In the genomic region with DNA sequence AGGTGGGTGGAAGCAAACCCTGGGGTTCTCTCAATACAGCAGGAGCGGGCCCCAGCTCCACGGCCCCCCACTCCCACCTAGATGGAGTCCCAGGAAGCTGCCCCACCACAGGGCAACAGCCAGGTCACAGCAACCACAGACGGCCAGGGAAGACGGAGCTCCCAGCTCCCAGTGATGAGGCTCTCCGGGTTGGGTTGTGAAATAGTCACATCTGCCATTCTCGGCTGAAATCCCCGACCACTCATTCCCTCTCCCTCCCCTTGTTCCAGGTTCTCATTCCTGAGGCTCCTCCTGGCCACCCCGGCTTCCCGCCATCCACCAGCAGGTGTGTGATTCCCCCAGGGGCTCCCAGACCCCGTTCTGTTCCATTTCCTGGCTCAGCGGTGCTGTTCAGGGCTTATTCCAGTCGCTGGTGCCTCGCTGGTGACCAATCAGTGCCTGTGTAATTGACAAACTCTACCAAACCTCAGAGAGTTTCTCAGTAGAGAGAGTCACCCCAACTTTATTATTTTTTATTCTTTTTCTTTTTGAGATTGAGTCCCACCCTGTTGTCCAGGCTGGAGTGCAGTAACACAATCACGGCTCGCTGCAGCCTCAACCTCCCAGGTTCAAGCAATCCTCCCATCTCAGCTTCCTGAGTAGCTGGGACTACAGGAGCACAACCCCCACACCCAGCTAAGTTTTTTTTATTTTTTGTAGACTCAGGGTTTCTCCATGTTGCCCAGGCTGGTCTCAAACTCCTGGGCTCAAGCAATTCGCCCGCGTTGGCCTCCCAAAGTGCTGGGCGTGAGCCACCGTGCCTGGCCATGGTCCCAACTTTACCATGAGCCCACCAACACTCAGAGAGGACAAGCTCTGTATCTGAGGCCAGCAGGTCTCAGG, we compare ENCODE assay signal across 24 cellular contexts.
DNase-seq lines count a peak whose midpoint lies in the region; ATAC-seq, FAIRE-seq and TF ChIP-seq lines count a peak whose summit lies in the region.
"Had no signal": no experiment of that assay in that cellular context is flagged by ENCODE, and none has a peak within 500 bp of the region (broad histone marks: within the 10 kb centered on the region; RNA-seq: fewer than 3 reads in every experiment).

No MANE protein-coding gene starts in this region.

- H3K4me2 ChIP-seq in H9 (ENCODE audit: insufficient read depth, insufficient read length, low read length): no peak overlapping the region
- no peak overlapping the region for H3K4me2 ChIP-seq in HepG2 (ENCODE audit: low read depth, low read length)
- H3K4me2 ChIP-seq: A549 had no signal

- no peak overlapping the region for H3T11ph ChIP-seq in H9 (ENCODE audit: low read length)

- H4K8ac ChIP-seq in H9 (replicated peaks; ENCODE audit: insufficient read length, low read depth, low read length): no peak overlapping the region

- peaks cover 90% of the 10 kb centered on the region for H3K36me3 Mint-ChIP-seq in Caco-2 (ENCODE audit: insufficient read depth, unreplicated experiment)
- H3K36me3 Mint-ChIP-seq in H9 (ENCODE audit: insufficient read depth in 1 of 3, low read depth in 3 of 3): peaks cover 19 to 22% (median 21%) of the 10 kb centered on the region in 3 experiments; a peak in 6 of 7 replicates
- H3K36me3 Mint-ChIP-seq: CD14-positive monocyte had no signal

- H3K23ac ChIP-seq in H9 (ENCODE audit: insufficient read length, low read depth, low read length): no peak overlapping the region

- H3K27ac ChIP-seq in H9 (ENCODE audit: insufficient read length, low read depth, low read length): no peak overlapping the region
- H3K27ac ChIP-seq in HepG2 (ENCODE audit: extremely low read length, insufficient read depth, low read length): no peak overlapping the region
- H3K27ac ChIP-seq in sigmoid colon: no peak overlapping the region
- H3K27ac ChIP-seq: A549 had no signal

- H3K14ac ChIP-seq in H9 (ENCODE audit: insufficient read depth, low read length): no peak overlapping the region

- no peak overlapping the region for H2BK20ac ChIP-seq in H9 (ENCODE audit: low read depth, low read length, poor library complexity, severe bottlenecking)

- H3K9ac ChIP-seq in H9 (ENCODE audit: extremely low read depth, insufficient read length, low read length): no peak overlapping the region
- H3K9ac ChIP-seq in HepG2 (ENCODE audit: insufficient read depth, low read depth, low read length): no peak overlapping the region

- FAIRE-seq in HepG2 (lab: Jason Lieb, UNC): no peak
- FAIRE-seq: A549, D721Med, GM18507 had no signal

- peak overlapping the region; percentile 32 for H3K27ac Mint-ChIP-seq in Caco-2 (ENCODE audit: unreplicated experiment)
- H3K27ac Mint-ChIP-seq in H9: peak overlapping the region in 2 of 3 experiments; percentile 35 to 44; a peak in 2 of 7 replicates
- H3K27ac Mint-ChIP-seq: B cell had no signal

- no TSS peak for BruUV-seq in Caco-2 (replicated peaks; lab: Mats Ljungman, UMichigan)
- no TSS peak for BruUV-seq in HepG2 (replicated peaks; lab: Mats Ljungman, UMichigan)

- no peaks in the 10 kb centered on the region for H3K23me2 ChIP-seq in H9 (ENCODE audit: insufficient read length, low read depth, low read length, poor library complexity, severe bottlenecking)

- peaks cover 8% of the 10 kb centered on the region for H3K4me1 ChIP-seq in Caco-2
- no peaks in the 10 kb centered on the region for H3K4me1 ChIP-seq in H9 (ENCODE audit: insufficient read depth, low read length)
- peaks cover 19% of the 10 kb centered on the region for H3K4me1 ChIP-seq in HepG2 (ENCODE audit: insufficient read depth, low read length)
- no peaks in the 10 kb centered on the region for H3K4me1 ChIP-seq in sigmoid colon
- H3K4me1 ChIP-seq: A549 had no signal

- H3K4me3 ChIP-seq in Caco-2 (ENCODE audit: low read depth, low read length) (no peak overlapping the region), HepG2 (replicated peaks in 1 of 3; ENCODE audit: insufficient read depth in 1 of 3, low read depth in 2 of 3, low read length in 3 of 3) (no peak overlapping the region), sigmoid colon (no peak overlapping the region)
- H3K4me3 ChIP-seq: A549 had no signal

- no peak overlapping the region for H2BK15ac ChIP-seq in H9 (ENCODE audit: low read depth, low read length)

- in situ Hi-C loops in HepG2 (cut with HindIII; ENCODE audit: extremely low pct_ligation_motif_present, low pct_unique_long_range_greater_than_20kb): no loop called here

- no peak for TF ChIP-seq POLR2A in HepG2 (IDR thresholded peaks at IDR 0.05; ENCODE audit: insufficient read depth in 1 of 2, low read depth in 2 of 2, low read length in 2 of 2)
- TF ChIP-seq POLR2A in sigmoid colon (IDR thresholded peaks at IDR 0.05): no peak

- ATAC-seq in HepG2 (no peak), GM18868 (IDR thresholded peaks at IDR 0.05; ENCODE audit: unreplicated experiment) (no peak)
- ATAC-seq: A549, Panc1, Right ventricle myocardium inferior had no signal

- H3K4me3 Mint-ChIP-seq in Caco-2 (ENCODE audit: unreplicated experiment) (no peak overlapping the region), H9 (no peak overlapping the region)
- H3K4me3 Mint-ChIP-seq: B cell, CD14-positive monocyte had no signal

- no peak overlapping the region for H4K5ac ChIP-seq in H9 (ENCODE audit: insufficient read length, low read depth, low read length)

- intact Hi-C loops in Caco-2 (cut with micrococcal nuclease; ENCODE audit: unreplicated experiment): no loop called here
- intact Hi-C loops in HepG2 (cut with micrococcal nuclease; ENCODE audit: unreplicated experiment): no loop called here
- intact Hi-C loops in sigmoid colon (cut with DNase I): no loop called here

- H2BK5ac ChIP-seq in H9 (ENCODE audit: insufficient read length, low read length): no peak overlapping the region

- CTCF ChIA-PET in Caco-2 (lab: Charles Lee) (no interaction called here), HepG2 (lab: Yijun Ruan, JAX; ENCODE audit: low intra/inter-chr PET ratio, low total read pairs) (no interaction called here)

- no peak for TF ChIP-seq CTCF in Caco-2 (IDR thresholded peaks at IDR 0.05; ENCODE audit: insufficient read depth in 1 of 2, low read depth in 1 of 2, low read length in 1 of 2, severe bottlenecking in 1 of 2, unreplicated experiment in 1 of 2)
- TF ChIP-seq CTCF in H9 (conservative IDR thresholded peaks at IDR 0.05): no peak
- TF ChIP-seq CTCF in HepG2 (CRISPR knock-in tag; IDR thresholded peaks at IDR 0.05): no peak
- TF ChIP-seq CTCF in sigmoid colon (IDR thresholded peaks at IDR 0.05): no peak

- H3K18ac ChIP-seq in H9 (ENCODE audit: insufficient read length, low read depth, low read length): no peak overlapping the region

- H2AFZ ChIP-seq in H9 (ENCODE audit: low read length) (no peak overlapping the region), HepG2 (ENCODE audit: low read length) (no peak overlapping the region)

- peaks cover 6% of the 10 kb centered on the region; the same call in 1 of the 2 replicates for H3K36me3 ChIP-seq in Caco-2 (ENCODE audit: control insufficient read depth, insufficient read depth, low read length)
- peaks cover 20 to 67% of the 10 kb centered on the region in 2 experiments; a peak in 4 of 5 replicates for H3K36me3 ChIP-seq in HepG2 (replicated peaks in 1 of 2; ENCODE audit: control insufficient read depth in 1 of 2, insufficient read depth in 2 of 2, low read length in 2 of 2)
- H3K36me3 ChIP-seq in sigmoid colon: no peaks in the 10 kb centered on the region

- H3K9me3 Mint-ChIP-seq in Caco-2 (ENCODE audit: unreplicated experiment) (no peaks in the 10 kb centered on the region), H9 (no peaks in the 10 kb centered on the region; a peak in 1 of 5 replicates)

- H3K9me3 ChIP-seq in Caco-2: no peaks in the 10 kb centered on the region
- no peaks in the 10 kb centered on the region for H3K9me3 ChIP-seq in H9 (ENCODE audit: control insufficient read depth, low read depth, low read length)
- H3K9me3 ChIP-seq in HepG2 (ENCODE audit: low read length): no peaks in the 10 kb centered on the region
- H3K9me3 ChIP-seq in sigmoid colon: no peaks in the 10 kb centered on the region
- H3K9me3 ChIP-seq: A549 had no signal

- no peaks in the 10 kb centered on the region for H3K27me3 ChIP-seq in Caco-2 (replicated peaks; ENCODE audit: control insufficient read depth, insufficient read depth, low read length)
- H3K27me3 ChIP-seq in H9 (ENCODE audit: insufficient read depth, low read length): no peaks in the 10 kb centered on the region
- H3K27me3 ChIP-seq in HepG2 (ENCODE audit: control insufficient read depth in 1 of 2, insufficient read depth in 2 of 2, low read length in 2 of 2): no peaks in the 10 kb centered on the region
- no peaks in the 10 kb centered on the region for H3K27me3 ChIP-seq in sigmoid colon

- no peaks in the 10 kb centered on the region for H3K27me3 Mint-ChIP-seq in Caco-2 (ENCODE audit: insufficient read depth, unreplicated experiment)
- no peaks in the 10 kb centered on the region; the same call in 1 of the 2 replicates for H3K27me3 Mint-ChIP-seq in H9 (ENCODE audit: low read depth)

- no peaks in the 10 kb centered on the region for H3K79me1 ChIP-seq in H9 (ENCODE audit: insufficient read depth, low read depth, low read length, poor library complexity, severe bottlenecking)

- DNase-seq in Caco-2: peak in 1 of 2 experiments; percentile 26
- no peak for DNase-seq in H9
- no peak for DNase-seq in HepG2 (ENCODE audit: low spot score)
- peak; percentile 40 for DNase-seq in sigmoid colon
- no peak for DNase-seq in stimulated activated CD4-positive, alpha-beta T cell treated with anti-CD3 and anti-CD28 coated beads, Interleukin-1b, Interleukin-23, amount 100 ng/mL, for 48 hours
- no peak for DNase-seq in KG1 (lab: John Stamatoyannopoulos, UW)
- DNase-seq: DMS53; GDM1; KBM-7; NCI-H1092 treated with DMSO at 0.1 percent for 48 hours; NCI-H1436 treated with DMSO at 0.1 percent for 48 hours; NCI-H1930; NCI-H226; NCI-H524; NCI-H774; NK-92 treated with Interleukin-12 subunit alpha and Interleukin-12 subunit beta, amount 100 ng/mL, for 24 hours had no signal

- no peak overlapping the region for H4K91ac ChIP-seq in H9 (ENCODE audit: insufficient read length, low read depth, low read length)

- H3K4me1 Mint-ChIP-seq in Caco-2 (ENCODE audit: low read depth, unreplicated experiment) (peaks cover 8% of the 10 kb centered on the region), H9 (peaks cover 0 to 4% of the 10 kb centered on the region in 2 experiments; a peak in 1 of 4 replicates)
- H3K4me1 Mint-ChIP-seq: B cell, CD14-positive monocyte had no signal

- H2AK5ac ChIP-seq in H9 (ENCODE audit: insufficient read length, low read length): no peak overlapping the region

- no peak overlapping the region for H3K56ac ChIP-seq in H9 (ENCODE audit: insufficient read length, low read depth, low read length)

- H4K20me1 ChIP-seq in H9 (ENCODE audit: control insufficient read depth, insufficient read depth, insufficient read length): no peaks in the 10 kb centered on the region
- peaks cover 28% of the 10 kb centered on the region; the same call in 1 of the 2 replicates for H4K20me1 ChIP-seq in HepG2 (ENCODE audit: insufficient read depth, low read length)

- WGBS in H9 (ENCODE audit: extremely low coverage, insufficient read length, low lambda C conversion rate): no CpG with 5 or more reads among the region's 20 CpGs
- WGBS in HepG2 (ENCODE audit: low lambda C conversion rate): 98% methylated on average over 18 of the region's 20 CpGs
- WGBS in sigmoid colon, 2 donors: 92 to 96% methylated on average over 20 of the region's 20 CpGs

- H2BK12ac ChIP-seq in H9 (ENCODE audit: insufficient read length, low read depth, low read length): no peak overlapping the region

- H2BK120ac ChIP-seq in H9 (ENCODE audit: low read depth, low read length, poor library complexity, severe bottlenecking): no peak overlapping the region

- POLR2A ChIA-PET in Caco-2 (lab: Charles Lee): no interaction called here
- POLR2A ChIA-PET in HepG2 (lab: Yijun Ruan, JAX): no interaction called here

- H3K79me2 ChIP-seq in H9 (ENCODE audit: insufficient read depth, low read length) (no peaks in the 10 kb centered on the region), HepG2 (ENCODE audit: insufficient read depth, low read length) (peaks cover 40% of the 10 kb centered on the region)

- no peak for TF ChIP-seq EP300 in HepG2 (IDR thresholded peaks at IDR 0.05; ENCODE audit: low read depth in 2 of 2, low read length in 2 of 2)
- no peak for TF ChIP-seq EP300 in HepG2 (CRISPR knock-in tag; IDR thresholded peaks at IDR 0.05; ENCODE audit: borderline replicate concordance)
- TF ChIP-seq EP300 in sigmoid colon (IDR thresholded peaks at IDR 0.05): no peak

- TF ChIP-seq RAD21 in HepG2 (CRISPR knock-in tag; IDR thresholded peaks at IDR 0.05): no peak

- H3K4ac ChIP-seq in H9 (ENCODE audit: low read depth, low read length): no peak overlapping the region
